Comparison of ENCODE assay signal across 11 cellular contexts in genomic region chr10:29598861-29599311, GRCh38. TPM values are rescaled to one million over a fixed set of nuclear protein-coding genes. Genes with fewer than 3 reads are reported as not detected.
DNase-seq lines count a peak whose midpoint lies in the region; ATAC-seq and TF ChIP-seq lines count a peak whose summit lies in the region.
"Had no signal": no experiment of that assay in that cellular context is flagged by ENCODE, and none has a peak within 500 bp of the region (broad histone marks: within the 10 kb centered on the region; RNA-seq: fewer than 3 reads in every experiment).

No MANE protein-coding gene starts in this region.

- TF ChIP-seq CTCF in RWPE1 (conservative IDR thresholded peaks at IDR 0.05; ENCODE audit: low read depth), result no peak
- no peak for TF ChIP-seq CTCF in lung (IDR thresholded peaks at IDR 0.05; ENCODE audit: control extremely low read depth, extremely low read depth)

- H3K4me3 ChIP-seq in lung, result no peak overlapping the region

- no peaks in the 10 kb centered on the region for H3K4me1 ChIP-seq in lung (ENCODE audit: control insufficient read depth in 2 of 2, insufficient read depth in 2 of 2, low read length in 2 of 2)

- H3K27ac ChIP-seq in RWPE1 (peak overlapping the region; percentile 80), lung (ENCODE audit: low read depth in 1 of 2, low read length in 1 of 2) (peak overlapping the region; percentile 11 to 82)
- H3K27ac ChIP-seq: HL-60 had no signal

- H3K9me3 ChIP-seq in lung (ENCODE audit: control insufficient read depth in 2 of 2, insufficient read depth in 1 of 2, low read length in 1 of 2), result no peaks in the 10 kb centered on the region

- 68 to 78% methylated on average over 6 of the region's 6 CpGs for whole genome bisulfite sequencing in lung, 2 donors

- peak; percentile 56 for ATAC-seq in esophagus mucosa
- ATAC-seq in lung (ENCODE audit: insufficient read depth, low FRiP score), result no peak

- H3K36me3 ChIP-seq in lung (ENCODE audit: control insufficient read depth in 2 of 2, insufficient read depth in 2 of 2, low read length in 2 of 2), result no peaks in the 10 kb centered on the region

- no peak for DNase-seq in RWPE1 (ENCODE audit: low spot score)
- no peak for DNase-seq in lung (ENCODE audit: low spot score)
- DNase-seq in superior temporal gyrus (ENCODE audit: extremely low spot score), result peak; percentile 29
- DNase-seq in dermis blood vessel endothelial cell, result no peak
- DNase-seq in DMS79 (lab: John Stamatoyannopoulos, UW), result no peak
- DNase-seq in NCI-H1930 (lab: John Stamatoyannopoulos, UW), result no peak
- DNase-seq in NCI-H345 (lab: John Stamatoyannopoulos, UW), result no peak
- DNase-seq: activated gamma-delta T cell, OCI-M1 had no signal

- no peaks in the 10 kb centered on the region for H3K27me3 ChIP-seq in lung (ENCODE audit: control insufficient read depth, insufficient read depth)

- POLR2A ChIA-PET in RWPE1 (lab: Yijun Ruan, JAX; ENCODE audit: low non-redundant PET), result no interaction called here

- CTCF ChIA-PET in RWPE1 (lab: Yijun Ruan, JAX), result interaction anchor here (0.5 to 1.1 kb wide), 3 partner anchors 9 to 95 kb away, joined by 3 to 6 read pairs (median 3); no protein-coding TSS in a partner anchor

RNA-seq across cellular contexts. Expression of gene SVIL, which starts 35.9 kb away (rescaled TPM):
- total RNA-seq in esophagus mucosa, result 79.6 TPM
- total RNA-seq in lung, result 100 to 1,000 TPM in 1 of 2 donors, 10 to 100 TPM in 1; 68.4 to 117 TPM
- 10 to 100 TPM; 13.6 to 19.6 TPM for polyA plus RNA-seq in lung
- 80.8 and 98.9 TPM in 2 replicates for total RNA-seq in dermis blood vessel endothelial cell
